In the genomic region with DNA sequence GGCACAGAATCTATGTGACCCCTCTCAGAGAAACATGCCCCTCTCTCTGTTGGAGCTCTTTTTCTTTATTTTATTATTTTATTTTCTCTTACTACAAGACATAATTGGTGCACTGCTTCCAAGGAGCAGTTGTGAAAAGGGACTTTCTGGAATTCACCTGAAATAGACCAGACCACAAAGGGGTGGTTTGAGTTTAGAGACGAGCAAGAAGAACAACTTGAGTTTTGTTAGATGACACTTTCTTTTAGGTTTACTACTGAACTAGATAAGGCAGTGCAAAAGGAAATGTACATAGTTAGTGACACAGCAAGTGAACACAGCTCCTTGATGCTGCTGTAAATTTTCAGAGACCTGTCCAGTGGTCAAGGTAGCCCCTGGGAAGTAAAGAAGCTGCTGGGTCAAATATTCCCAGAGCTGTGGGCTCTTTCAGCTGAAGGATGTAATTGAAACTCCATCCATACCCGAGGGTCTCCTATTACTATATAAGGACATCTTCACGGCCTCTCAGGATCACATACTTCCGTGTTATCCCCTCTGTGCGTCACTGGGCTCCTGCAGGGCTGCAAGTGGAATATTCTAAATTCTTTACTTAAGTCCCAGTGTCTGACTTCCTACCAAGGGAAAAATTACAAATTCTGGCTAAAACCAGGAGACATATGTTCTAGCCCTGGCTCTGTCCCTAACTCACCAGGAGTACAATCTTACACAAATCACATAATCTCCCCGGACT, we compare ENCODE assay signal across 14 cellular contexts.
DNase-seq lines count a peak whose midpoint lies in the region; TF ChIP-seq lines count a peak whose summit lies in the region.
"Had no signal": no experiment of that assay in that cellular context is flagged by ENCODE, and none has a peak within 500 bp of the region (broad histone marks: within the 10 kb centered on the region; RNA-seq: fewer than 3 reads in every experiment).

No MANE protein-coding gene starts in this region.

- peaks cover 53% of the 10 kb centered on the region for H3K4me1 ChIP-seq in KMS-11 (ENCODE audit: low read depth, poor library complexity, severe bottlenecking)
- H3K4me1 ChIP-seq: SJCRH30 had no signal

- H3K9ac ChIP-seq in KMS-11: no peak overlapping the region
- H3K9ac ChIP-seq: BLaER1 treated with 17β-estradiol and CSF1 and Interleukin-3, amounts not matched to agents 10 nM and 100 nM had no signal

- H3K4me2 ChIP-seq in KMS-11: peak overlapping the region; percentile 71
- H3K4me2 ChIP-seq: BLaER1 treated with 17β-estradiol and CSF1 and Interleukin-3, amounts not matched to agents 10 nM and 100 nM had no signal

- no peaks in the 10 kb centered on the region for H3K79me2 ChIP-seq in KMS-11 (ENCODE audit: insufficient read depth, low read depth)

- no peak overlapping the region for H3K4me3 ChIP-seq in KMS-11 (IDR thresholded peaks at IDR 0.05; ENCODE audit: insufficient read depth, low read depth, low read length)
- H3K4me3 ChIP-seq in choroid plexus epithelial cell (ENCODE audit: low read depth, low read length): no peak overlapping the region
- H3K4me3 ChIP-seq: BLaER1 treated with 17β-estradiol and CSF1 and Interleukin-3, amounts not matched to agents 10 nM and 100 nM; K562; SJCRH30 had no signal

- H4K20me1 ChIP-seq in KMS-11 (ENCODE audit: insufficient read depth): no peaks in the 10 kb centered on the region
- H4K20me1 ChIP-seq: BLaER1 treated with 17β-estradiol and CSF1 and Interleukin-3, amounts not matched to agents 10 nM and 100 nM had no signal

- H3K27ac ChIP-seq in KMS-11: peak overlapping the region; percentile 58
- H3K27ac ChIP-seq: BLaER1 treated with 17β-estradiol and CSF1 and Interleukin-3, amounts not matched to agents 10 nM and 100 nM; RWPE1; SJCRH30 had no signal

- TF ChIP-seq CTCF in KMS-11 (conservative IDR thresholded peaks at IDR 0.05; ENCODE audit: low read depth, low read length): no peak
- TF ChIP-seq CTCF in choroid plexus epithelial cell (conservative IDR thresholded peaks at IDR 0.05; ENCODE audit: low read depth, low read length): no peak

- DNase-seq in choroid plexus epithelial cell (ENCODE audit: low read depth) (peak; percentile 84), left kidney (ENCODE audit: low read depth, low spot score) (peak; percentile 73), NCI-H226 (no peak), hypothalamus (lab: John Stamatoyannopoulos, UW) (no peak), HuH-7.5 (ENCODE audit: low spot score) (no peak)
- no peak for DNase-seq in activated naive CD4-positive, alpha-beta T cell treated with Interleukin-2 at 50 U/mL for 16 hours
- DNase-seq: DMS 273 treated with DMSO at 0.1 percent for 48 hours, NCI-H1092 treated with DMSO at 0.1 percent for 48 hours, NCI-H1694 had no signal

- H3K27me3 ChIP-seq in KMS-11 (ENCODE audit: insufficient read depth, low read depth): no peaks in the 10 kb centered on the region
- H3K27me3 ChIP-seq: BLaER1 treated with 17β-estradiol and CSF1 and Interleukin-3, amounts not matched to agents 10 nM and 100 nM; SJCRH30 had no signal

- no peaks in the 10 kb centered on the region for H3K36me3 ChIP-seq in KMS-11 (ENCODE audit: insufficient read depth)
- H3K36me3 ChIP-seq: BLaER1 treated with 17β-estradiol and CSF1 and Interleukin-3, amounts not matched to agents 10 nM and 100 nM; SJCRH30 had no signal

- H2AFZ ChIP-seq in KMS-11 (ENCODE audit: low read depth): peak overlapping the region; percentile 9; the same call in 1 of the 2 replicates

Comparison
In these comparisons a context has a peak if more than half of its experiments do, and no peak if none do; other contexts are left out.
1. DNase-seq: peak in choroid plexus epithelial cell (single experiment) and left kidney (single experiment); none in NCI-H226 (single experiment), hypothalamus (0 of 51), HuH-7.5 (single experiment) and activated naive CD4-positive, alpha-beta T cell treated with Interleukin-2 at 50 U/mL for 16 hours (single experiment).